In genomic region chr7:70040971-70041766, GRCh38 we compare ENCODE assay signal across 8 cellular contexts.
DNase-seq lines count a peak whose midpoint lies in the region; ATAC-seq, FAIRE-seq and TF ChIP-seq lines count a peak whose summit lies in the region.

No MANE protein-coding gene starts in this region.

- H3K4me1 Mint-ChIP-seq in activated naive CD8-positive, alpha-beta T cell treated with anti-CD3 and anti-CD28 coated beads for 36 hours: no peaks in the 10 kb centered on the region
- no peaks in the 10 kb centered on the region for H3K4me1 Mint-ChIP-seq in stimulated activated effector memory CD8-positive, alpha-beta T cell treated with anti-CD3 and anti-CD28 coated beads, Interleukin-12 subunit alpha, Interleukin-12 subunit beta, amount 100 ng/mL, for 72 hours

- no peak for ATAC-seq in stimulated activated effector memory CD8-positive, alpha-beta T cell treated with anti-CD3 and anti-CD28 coated beads, Interleukin-12 subunit alpha, Interleukin-12 subunit beta, amount 100 ng/mL, for 72 hours
- no peak for ATAC-seq in GM21529 (IDR thresholded peaks at IDR 0.05; ENCODE audit: unreplicated experiment)
- ATAC-seq in GM21576 (IDR thresholded peaks at IDR 0.05; ENCODE audit: unreplicated experiment): no peak

- TF ChIP-seq CTCF in D721Med (IDR thresholded peaks at IDR 0.05; ENCODE audit: insufficient read depth, missing control alignments): peak; percentile 83
- TF ChIP-seq CTCF in NB4 (IDR thresholded peaks at IDR 0.05; ENCODE audit: low read depth, low read length): peak; percentile 22
- TF ChIP-seq CTCF in cardiac fibroblast (IDR thresholded peaks at IDR 0.05; ENCODE audit: low read depth, low read length): no peak

- peak; percentile 86 for FAIRE-seq in D721Med (lab: Jason Lieb, UNC)

- H3K4me3 ChIP-seq in NB4 (ENCODE audit: low read depth, low read length) (no peak overlapping the region), cardiac fibroblast (replicated peaks in 1 of 2; ENCODE audit: low read depth in 2 of 2, low read length in 2 of 2) (no peak overlapping the region)

- H3K9me3 Mint-ChIP-seq in activated naive CD8-positive, alpha-beta T cell treated with anti-CD3 and anti-CD28 coated beads for 36 hours: no peaks in the 10 kb centered on the region
- H3K9me3 Mint-ChIP-seq in stimulated activated effector memory CD8-positive, alpha-beta T cell treated with anti-CD3 and anti-CD28 coated beads, Interleukin-12 subunit alpha, Interleukin-12 subunit beta, amount 100 ng/mL, for 72 hours: no peaks in the 10 kb centered on the region

- DNase-seq in D721Med (ENCODE audit: insufficient read length, low spot score) (no peak), NB4 (ENCODE audit: low read depth) (peak; percentile 40), cardiac fibroblast (ENCODE audit: low read depth in 2 of 2) (peak; percentile 17 to 49), midbrain (lab: John Stamatoyannopoulos, UW) (peak; percentile 50)
- no peak for DNase-seq in activated naive CD8-positive, alpha-beta T cell treated with anti-CD3 and anti-CD28 coated beads for 36 hours
- DNase-seq in stimulated activated effector memory CD8-positive, alpha-beta T cell treated with anti-CD3 and anti-CD28 coated beads, Interleukin-12 subunit alpha, Interleukin-12 subunit beta, amount 100 ng/mL, for 72 hours (ENCODE audit: low spot score in 2 of 2): no peak

- no peaks in the 10 kb centered on the region for H3K27me3 Mint-ChIP-seq in activated naive CD8-positive, alpha-beta T cell treated with anti-CD3 and anti-CD28 coated beads for 36 hours

- H3K27ac Mint-ChIP-seq in activated naive CD8-positive, alpha-beta T cell treated with anti-CD3 and anti-CD28 coated beads for 36 hours: no peak overlapping the region
- no peak overlapping the region for H3K27ac Mint-ChIP-seq in stimulated activated effector memory CD8-positive, alpha-beta T cell treated with anti-CD3 and anti-CD28 coated beads, Interleukin-12 subunit alpha, Interleukin-12 subunit beta, amount 100 ng/mL, for 72 hours

- no peak overlapping the region for H3K4me3 Mint-ChIP-seq in activated naive CD8-positive, alpha-beta T cell treated with anti-CD3 and anti-CD28 coated beads for 36 hours
- no peak overlapping the region for H3K4me3 Mint-ChIP-seq in stimulated activated effector memory CD8-positive, alpha-beta T cell treated with anti-CD3 and anti-CD28 coated beads, Interleukin-12 subunit alpha, Interleukin-12 subunit beta, amount 100 ng/mL, for 72 hours

- TF ChIP-seq POLR2A in NB4 (IDR thresholded peaks at IDR 0.05; ENCODE audit: extremely low read depth, insufficient read length): no peak

- no peaks in the 10 kb centered on the region for H3K36me3 Mint-ChIP-seq in activated naive CD8-positive, alpha-beta T cell treated with anti-CD3 and anti-CD28 coated beads for 36 hours
- no peaks in the 10 kb centered on the region for H3K36me3 Mint-ChIP-seq in stimulated activated effector memory CD8-positive, alpha-beta T cell treated with anti-CD3 and anti-CD28 coated beads, Interleukin-12 subunit alpha, Interleukin-12 subunit beta, amount 100 ng/mL, for 72 hours

Comparison
In these comparisons a context has a peak if more than half of its experiments do, and no peak if none do; other contexts are left out.
1. DNase-seq: peak in NB4 (single experiment), cardiac fibroblast (2 of 2) and midbrain (single experiment); none in D721Med (single experiment), activated naive CD8-positive, alpha-beta T cell treated with anti-CD3 and anti-CD28 coated beads for 36 hours (single experiment) and stimulated activated effector memory CD8-positive, alpha-beta T cell treated with anti-CD3 and anti-CD28 coated beads, Interleukin-12 subunit alpha, Interleukin-12 subunit beta, amount 100 ng/mL, for 72 hours (0 of 2).